ENCODE assay signal across 20 cellular contexts in genomic region chr1:245896258-245896657, GRCh38.
DNase-seq lines count a peak whose midpoint lies in the region; ATAC-seq and TF ChIP-seq lines count a peak whose summit lies in the region.
"Had no signal": no experiment of that assay in that cellular context is flagged by ENCODE, and none has a peak within 500 bp of the region (broad histone marks: within the 10 kb centered on the region; RNA-seq: fewer than 3 reads in every experiment).

No MANE protein-coding gene starts in this region.

- dilution Hi-C loops in mammary epithelial cell (cut with HindIII; ENCODE audit: low sequenced_read_pairs) = no loop called here

- DNase-seq in H4 (ENCODE audit: low spot score) (peak; percentile 39), cerebellum (ENCODE audit: low spot score) (peak; percentile 17), mammary epithelial cell (no peak), CD1c-positive myeloid dendritic cell (ENCODE audit: extremely low spot score) (no peak)
- DNase-seq: BE2C; CD4-positive, alpha-beta memory T cell; DMS153; GDM1; KG1; NCI-H1105 treated with DMSO at 0.1 percent for 48 hours; NCI-H2029 treated with DMSO at 0.1 percent for 48 hours; NCI-H2171 treated with DMSO at 0.1 percent for 48 hours; NCI-H524 treated with DMSO at 0.1 percent for 48 hours; PC-3; SHP77; T-helper 2 cell had no signal

- H3K9ac ChIP-seq in OCI-LY1 (ENCODE audit: low read length) (no peak overlapping the region), mammary epithelial cell (ENCODE audit: insufficient read depth, low read length) (no peak overlapping the region)

- 90% methylated on average over 3 of the region's 3 CpGs for WGBS in mammary epithelial cell (ENCODE audit: low coverage, missing lambda C conversion rate)

- H3F3A ChIP-seq in OCI-LY1 (ENCODE audit: insufficient read depth, low read length) = no peaks in the 10 kb centered on the region

- H3K9me2 ChIP-seq in OCI-LY1 (ENCODE audit: low read depth, low read length) = no peaks in the 10 kb centered on the region

- no peak overlapping the region for H3K4me3 ChIP-seq in OCI-LY1 (ENCODE audit: low read depth, low read length, poor library complexity, severe bottlenecking)
- H3K4me3 ChIP-seq in mammary epithelial cell (replicated peaks in 1 of 3; ENCODE audit: insufficient read depth in 1 of 3, low read depth in 2 of 3, low read length in 3 of 3) = no peak overlapping the region
- H3K4me3 ChIP-seq: A549 had no signal

- H3K79me2 ChIP-seq in OCI-LY1 (ENCODE audit: insufficient read depth, low read length) (no peaks in the 10 kb centered on the region), mammary epithelial cell (ENCODE audit: insufficient read depth, low read length) (no peaks in the 10 kb centered on the region)

- H3K27ac ChIP-seq in OCI-LY1 (ENCODE audit: low read depth, low read length, poor library complexity, severe bottlenecking) (peak overlapping the region; percentile 45), mammary epithelial cell (ENCODE audit: insufficient read depth, low read depth, low read length) (no peak overlapping the region)
- H3K27ac ChIP-seq: A549 had no signal

- H3K4me1 ChIP-seq in OCI-LY1 (ENCODE audit: insufficient read depth, low read length, severe bottlenecking) = peaks cover 25% of the 10 kb centered on the region
- H3K4me1 ChIP-seq in mammary epithelial cell (ENCODE audit: insufficient read depth, low read length) = no peaks in the 10 kb centered on the region
- H3K4me1 ChIP-seq: A549 had no signal

- H3K27me3 ChIP-seq in OCI-LY1 (ENCODE audit: insufficient read depth, low read length) (no peaks in the 10 kb centered on the region), mammary epithelial cell (ENCODE audit: insufficient read depth, low read length) (no peaks in the 10 kb centered on the region)
- H3K27me3 ChIP-seq: BE2C had no signal

- H3K9me3 ChIP-seq in OCI-LY1 (ENCODE audit: low read length) (no peaks in the 10 kb centered on the region), mammary epithelial cell (replicated peaks; ENCODE audit: insufficient read depth, low read length) (no peaks in the 10 kb centered on the region)
- H3K9me3 ChIP-seq: A549 had no signal

- intact Hi-C loops in mammary epithelial cell (cut with micrococcal nuclease) = no loop called here

- in situ Hi-C loops in mammary epithelial cell (cut with MboI; ENCODE audit: low sequenced_read_pairs in 2 of 2) = no loop called here

- no peak for ATAC-seq in stimulated activated memory B cell treated with anti-CD40 and anti-IgM and Interleukin-4, amounts not matched to agents 10 μg/mL and 1 μg/mL and 100 μg/mL, for 72 hours
- ATAC-seq in HG02642 (IDR thresholded peaks at IDR 0.05; ENCODE audit: poor library complexity, unreplicated experiment) = no peak
- ATAC-seq: A549, PC-3 had no signal

- H3K36me3 Mint-ChIP-seq in stimulated activated memory B cell treated with anti-CD40 and anti-IgM and Interleukin-4, amounts not matched to agents 10 μg/mL and 1 μg/mL and 100 μg/mL, for 72 hours = peaks cover 61% of the 10 kb centered on the region

- TF ChIP-seq CTCF in OCI-LY1 (IDR thresholded peaks at IDR 0.05; ENCODE audit: low read length) = no peak
- TF ChIP-seq CTCF in mammary epithelial cell (conservative IDR thresholded peaks at IDR 0.05 in 1 of 2, IDR thresholded peaks at IDR 0.05 in 1 of 2; ENCODE audit: extremely low read depth in 1 of 2, insufficient read depth in 1 of 2, low read depth in 1 of 2, low read length in 2 of 2) = no peak

- no peak overlapping the region for H3K4me3 Mint-ChIP-seq in stimulated activated memory B cell treated with anti-CD40 and anti-IgM and Interleukin-4, amounts not matched to agents 10 μg/mL and 1 μg/mL and 100 μg/mL, for 72 hours
- H3K4me3 Mint-ChIP-seq: CD4-positive, alpha-beta memory T cell had no signal

- BruUV-seq in mammary epithelial cell (replicated peaks; lab: Mats Ljungman, UMichigan) = no TSS peak

- H4K20me1 ChIP-seq in OCI-LY1 (ENCODE audit: insufficient read depth, low read length) = no peaks in the 10 kb centered on the region
- no peaks in the 10 kb centered on the region for H4K20me1 ChIP-seq in mammary epithelial cell (ENCODE audit: insufficient read depth, low read length)

- H2AFZ ChIP-seq in OCI-LY1 (ENCODE audit: low read length) (no peak overlapping the region), mammary epithelial cell (ENCODE audit: low read depth, low read length) (no peak overlapping the region)

- H3K4me2 ChIP-seq in OCI-LY1 (ENCODE audit: low read length) = no peak overlapping the region
- H3K4me2 ChIP-seq in mammary epithelial cell (ENCODE audit: insufficient read depth, low read depth, low read length) = no peak overlapping the region
- H3K4me2 ChIP-seq: A549 had no signal

- no peak overlapping the region for H3K27ac Mint-ChIP-seq in stimulated activated memory B cell treated with anti-CD40 and anti-IgM and Interleukin-4, amounts not matched to agents 10 μg/mL and 1 μg/mL and 100 μg/mL, for 72 hours
- H3K27ac Mint-ChIP-seq: CD4-positive, alpha-beta memory T cell had no signal

- H3K4me1 Mint-ChIP-seq in stimulated activated memory B cell treated with anti-CD40 and anti-IgM and Interleukin-4, amounts not matched to agents 10 μg/mL and 1 μg/mL and 100 μg/mL, for 72 hours = peaks cover 28% of the 10 kb centered on the region
- H3K4me1 Mint-ChIP-seq: CD4-positive, alpha-beta memory T cell had no signal

- peaks cover 13% of the 10 kb centered on the region for H3K36me3 ChIP-seq in OCI-LY1 (ENCODE audit: insufficient read depth, low read length)
- no peaks in the 10 kb centered on the region for H3K36me3 ChIP-seq in mammary epithelial cell (ENCODE audit: insufficient read depth, low read length)

- CTCF ChIA-PET in mammary epithelial cell (lab: Charles Lee; ENCODE audit: low non-redundant PET) = no interaction called here

- H3K27me3 Mint-ChIP-seq in stimulated activated memory B cell treated with anti-CD40 and anti-IgM and Interleukin-4, amounts not matched to agents 10 μg/mL and 1 μg/mL and 100 μg/mL, for 72 hours = no peaks in the 10 kb centered on the region
- H3K27me3 Mint-ChIP-seq: CD4-positive, alpha-beta memory T cell had no signal

- peaks cover 7% of the 10 kb centered on the region for H3K9me3 Mint-ChIP-seq in stimulated activated memory B cell treated with anti-CD40 and anti-IgM and Interleukin-4, amounts not matched to agents 10 μg/mL and 1 μg/mL and 100 μg/mL, for 72 hours

Comparison
In these comparisons a context has a peak if more than half of its experiments do, and no peak if none do; other contexts are left out.
1. DNase-seq: peak in H4 (single experiment) and cerebellum (single experiment); none in mammary epithelial cell (single experiment) and CD1c-positive myeloid dendritic cell (single experiment).